ENCODE assay signal across 8 cellular contexts in the genomic region with DNA sequence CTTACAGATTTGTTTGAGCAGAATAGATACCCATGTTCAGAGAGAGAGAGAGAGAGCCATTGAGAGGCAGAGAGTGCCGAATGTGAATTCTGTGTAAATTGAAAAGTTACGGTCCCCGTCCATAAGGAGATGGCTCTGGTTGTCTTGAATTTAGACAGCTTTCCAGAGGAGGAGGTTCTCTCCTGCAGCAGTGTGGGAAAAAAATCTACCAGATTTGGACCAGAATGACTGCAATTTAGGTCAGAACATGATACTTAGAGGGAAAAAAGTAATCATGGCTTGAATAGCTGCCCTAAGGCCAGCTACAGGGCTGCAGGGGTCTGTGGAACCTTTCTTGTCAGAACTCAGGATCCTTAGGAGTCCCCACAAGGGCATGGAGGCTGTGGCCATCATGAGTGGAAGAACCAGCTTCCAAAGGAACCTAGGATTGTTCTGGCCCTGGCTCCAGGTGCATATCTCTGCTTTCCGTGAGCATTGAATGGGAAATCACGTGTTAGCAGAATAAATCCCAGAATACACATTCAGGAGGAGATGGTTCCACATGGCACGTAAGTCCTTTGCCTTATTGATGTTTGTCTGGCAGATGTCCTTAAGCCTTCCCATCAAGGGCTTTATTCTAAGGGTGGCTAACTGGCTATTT. TPM values are rescaled to one million over a fixed set of nuclear protein-coding genes. Genes with fewer than 3 reads are reported as not detected.
DNase-seq lines count a peak whose midpoint lies in the region; ATAC-seq and TF ChIP-seq lines count a peak whose summit lies in the region.

No MANE protein-coding gene starts in this region.

- peak overlapping the region; percentile 34 for H3K4me3 ChIP-seq in naive thymus-derived CD4-positive, alpha-beta T cell (ENCODE audit: low read length)

- peak; percentile 10 for DNase-seq in COLO668 (lab: John Stamatoyannopoulos, UW; ENCODE audit: unreplicated experiment)
- DNase-seq in MCF 10A (ENCODE audit: unreplicated experiment) = no peak
- no peak for DNase-seq in naive thymus-derived CD4-positive, alpha-beta T cell
- no peak for DNase-seq in G401 (ENCODE audit: low spot score)
- DNase-seq in cerebellar nuclear complex (lab: John Stamatoyannopoulos, UW) = no peak
- no peak for DNase-seq in AG08396 (ENCODE audit: low spot score)
- no peak for DNase-seq in A172 (ENCODE audit: low spot score)

- in situ Hi-C loops in G401 (cut with HindIII; ENCODE audit: low sequenced_read_pairs) = no loop called here

- peaks cover 29 to 40% of the 10 kb centered on the region in 2 donors for H3K4me1 ChIP-seq in naive thymus-derived CD4-positive, alpha-beta T cell (ENCODE audit: control insufficient read depth in 2 of 2, insufficient read depth in 2 of 2, low read length in 2 of 2)

- BruUV-seq in MCF 10A (replicated peaks; lab: Mats Ljungman, UMichigan) = no TSS peak

- TF ChIP-seq CTCF in MCF 10A (IDR thresholded peaks at IDR 0.05; ENCODE audit: unreplicated experiment) = no peak

- POLR2A ChIA-PET in MCF 10A (lab: Yijun Ruan, JAX) = interaction anchor here (0.6 to 1.5 kb wide), 5 partner anchors 9 to 319 kb away, joined by 3 to 5 read pairs (median 3); no protein-coding TSS in a partner anchor
- POLR2A ChIA-PET in naive thymus-derived CD4-positive, alpha-beta T cell (lab: Charles Lee) = interaction anchor here (0.6 to 6.6 kb wide), 14 partner anchors 9 to 86 kb away, joined by 3 to 53 read pairs (median 10); partner anchors contain the start of gene PITPNC1

- no peaks in the 10 kb centered on the region for H3K9me3 Mint-ChIP-seq in MCF 10A (ENCODE audit: unreplicated experiment)
- peaks cover 0 to 2% (median 0%) of the 10 kb centered on the region in 11 donors for H3K9me3 Mint-ChIP-seq in naive thymus-derived CD4-positive, alpha-beta T cell

- H3K4me1 Mint-ChIP-seq in MCF 10A (ENCODE audit: insufficient read depth, unreplicated experiment) = peaks cover 20% of the 10 kb centered on the region
- peaks cover 49 to 94% (median 73%) of the 10 kb centered on the region in 7 donors for H3K4me1 Mint-ChIP-seq in naive thymus-derived CD4-positive, alpha-beta T cell

- CTCF ChIA-PET in MCF 10A (lab: Yijun Ruan, JAX) = interaction anchor here (1.3 to 6.0 kb wide), 3 partner anchors 11 to 85 kb away, joined by 3 to 59 read pairs (median 31); no protein-coding TSS in a partner anchor
- CTCF ChIA-PET in naive thymus-derived CD4-positive, alpha-beta T cell (lab: Charles Lee) = interaction anchor here (0.7 to 4.2 kb wide), 12 partner anchors 8 to 93 kb away, joined by 3 to 32 read pairs (median 5); partner anchors contain the start of gene PITPNC1

- no peaks in the 10 kb centered on the region for H3K27me3 ChIP-seq in naive thymus-derived CD4-positive, alpha-beta T cell (ENCODE audit: control insufficient read depth in 2 of 2, insufficient read depth in 2 of 2, low read length in 2 of 2)

- peak overlapping the region; percentile 76 for H3K27ac ChIP-seq in naive thymus-derived CD4-positive, alpha-beta T cell (ENCODE audit: low read depth, low read length)

- H3K36me3 ChIP-seq in naive thymus-derived CD4-positive, alpha-beta T cell (ENCODE audit: control insufficient read depth in 2 of 3, insufficient read depth in 3 of 3, low read length in 3 of 3) = peaks cover 0 to 10% (median 0%) of the 10 kb centered on the region in 3 experiments

- ATAC-seq in HG03196 (IDR thresholded peaks at IDR 0.05; ENCODE audit: unreplicated experiment) = peak; percentile 4
- no peak for ATAC-seq in naive thymus-derived CD4-positive, alpha-beta T cell

- peak overlapping the region; percentile 83 for H3K27ac Mint-ChIP-seq in MCF 10A (ENCODE audit: low read depth, unreplicated experiment)
- H3K27ac Mint-ChIP-seq in naive thymus-derived CD4-positive, alpha-beta T cell = peak overlapping the region; percentile 85 to 99 (median 95)

- H3K36me3 Mint-ChIP-seq in MCF 10A (ENCODE audit: insufficient read depth, unreplicated experiment) = no peaks in the 10 kb centered on the region
- H3K36me3 Mint-ChIP-seq in naive thymus-derived CD4-positive, alpha-beta T cell = peaks cover 0 to 34% (median 19%) of the 10 kb centered on the region in 5 donors

- no peaks in the 10 kb centered on the region for H3K9me3 ChIP-seq in naive thymus-derived CD4-positive, alpha-beta T cell (ENCODE audit: control insufficient read depth in 2 of 3, low read length in 3 of 3)

- intact Hi-C loops in MCF 10A (cut with micrococcal nuclease) = no loop called here
- intact Hi-C loops in naive thymus-derived CD4-positive, alpha-beta T cell (cut with micrococcal nuclease) = loop anchor here (1.0 to 2.0 kb wide), 8 partner anchors 10 to 63 kb away; no protein-coding TSS in a partner anchor

- no peaks in the 10 kb centered on the region for H3K27me3 Mint-ChIP-seq in MCF 10A (ENCODE audit: insufficient read depth, unreplicated experiment)
- no peaks in the 10 kb centered on the region for H3K27me3 Mint-ChIP-seq in naive thymus-derived CD4-positive, alpha-beta T cell

- peak overlapping the region; percentile 53 for H3K4me3 Mint-ChIP-seq in MCF 10A (ENCODE audit: unreplicated experiment)
- H3K4me3 Mint-ChIP-seq in naive thymus-derived CD4-positive, alpha-beta T cell = peak overlapping the region; percentile 66 to 90 (median 84)

RNA-seq across cellular contexts. Expression of gene PITPNC1, which starts 13.0 kb away (rescaled TPM):
- total RNA-seq in MCF 10A (2022) = 28.3 and 40.1 TPM in 2 replicates
- 100 to 1,000 TPM in 2 of 5 experiments, 10 to 100 TPM in 3; 53.1 to 108 (median 99.6) TPM for total RNA-seq in naive thymus-derived CD4-positive, alpha-beta T cell
- 100 to 1,000 TPM; 117 to 148 TPM for polyA plus RNA-seq in naive thymus-derived CD4-positive, alpha-beta T cell
- total RNA-seq in G401 (2014; rRNA removed; shearing (Covaris generic)) = 19.9 and 24.0 TPM in 2 replicates
- 2.0 and 2.7 TPM in 2 replicates for total RNA-seq in A172 (2014; rRNA removed; shearing (Covaris generic))

RNA-seq across cellular contexts. Expression of gene PSMD12, which starts 23.7 kb away (rescaled TPM):
- 93.1 and 107 TPM in 2 replicates for total RNA-seq in MCF 10A (2022)
- 10 to 100 TPM; 35.8 to 54.4 (median 40.5) TPM for total RNA-seq in naive thymus-derived CD4-positive, alpha-beta T cell
- polyA plus RNA-seq in naive thymus-derived CD4-positive, alpha-beta T cell = 10 to 100 TPM; 30.4 to 37.1 TPM
- 20.5 and 21.3 TPM in 2 replicates for total RNA-seq in G401 (2014; rRNA removed; shearing (Covaris generic))
- total RNA-seq in A172 (2014; rRNA removed; shearing (Covaris generic)) = 58.1 and 59.4 TPM in 2 replicates
